Comparison of ENCODE assay signal across 8 cellular contexts in genomic region chr14:69726761-69727511, GRCh38. TPM values are rescaled to one million over a fixed set of nuclear protein-coding genes. Genes with fewer than 3 reads are reported as not detected.
A peak's percentile ranks its signal among the peaks of the same experiment; 100 is the strongest.
DNase-seq lines count a peak whose midpoint lies in the region; ATAC-seq, FAIRE-seq and TF ChIP-seq lines count a peak whose summit lies in the region.

No MANE protein-coding gene starts in this region.

- peak; percentile 90 to 94 (median 92) for ATAC-seq in T-cell (replicated peaks in 1 of 4)

- POLR2A ChIA-PET in T-cell (lab: Charles Lee): interaction anchor here (0.6 to 1.5 kb wide), 3 partner anchors 47 to 142 kb away, joined by 3 to 4 read pairs (median 3); no protein-coding TSS in a partner anchor

- H3K4me1 Mint-ChIP-seq in T-cell: peaks cover 12 to 30% (median 22%) of the 10 kb centered on the region in 3 donors

- peak overlapping the region; percentile 65 for H3K4me2 ChIP-seq in MM.1S (ENCODE audit: low read depth, low read length)

- peak overlapping the region; percentile 54 to 73 (median 67) for H3K4me3 Mint-ChIP-seq in T-cell

- peak overlapping the region; percentile 59 for H3K9ac ChIP-seq in ES-I3 (ENCODE audit: low read depth, low read length)
- H3K9ac ChIP-seq in MM.1S (ENCODE audit: low read length): peak overlapping the region; percentile 49; the same call in 1 of the 2 replicates

- H3K27me3 ChIP-seq in MM.1S (replicated peaks; ENCODE audit: insufficient read depth, low read length) (no peaks in the 10 kb centered on the region), left ventricle myocardium inferior (ENCODE audit: low read depth) (no peaks in the 10 kb centered on the region), prostate gland (replicated peaks; ENCODE audit: insufficient read depth) (no peaks in the 10 kb centered on the region)

- intact Hi-C loops in left ventricle myocardium inferior (cut with micrococcal nuclease) (loop anchor here (5.0 kb wide), 2 partner anchors 125 to 140 kb away; no protein-coding TSS in a partner anchor), prostate gland (cut with DNase I) (loop anchor here (2.0 to 5.0 kb wide), 2 partner anchors 125 to 142 kb away; no protein-coding TSS in a partner anchor)

- whole genome bisulfite sequencing in prostate gland: 6% methylated on average over 37 of the region's 51 CpGs
- WGBS in urinary bladder: 9% methylated on average over 51 of the region's 51 CpGs

- DNase-seq in H54 (ENCODE audit: insufficient read length, low spot score) (peak; percentile 67), MM.1S (peak; percentile 41), T-cell (peak; percentile 44 to 86 (median 76)), amniotic epithelial cell (ENCODE audit: low read depth) (peak; percentile 50), left ventricle myocardium inferior (peak; percentile 85), prostate gland (ENCODE audit: low spot score) (peak; percentile 63)

- peak overlapping the region; percentile 56 to 70 for H3K27ac Mint-ChIP-seq in T-cell

- H3K4me1 ChIP-seq in ES-I3 (ENCODE audit: insufficient read depth, low read length) (no peaks in the 10 kb centered on the region), MM.1S (ENCODE audit: low read length) (no peaks in the 10 kb centered on the region), left ventricle myocardium inferior (peaks cover 27% of the 10 kb centered on the region), prostate gland (replicated peaks) (no peaks in the 10 kb centered on the region), urinary bladder (ENCODE audit: insufficient read depth) (no peaks in the 10 kb centered on the region)

- FAIRE-seq in H54 (lab: Jason Lieb, UNC): no peak

- H3K4me3 ChIP-seq in MM.1S (ENCODE audit: low read length) (peak overlapping the region; percentile 57), left ventricle myocardium inferior (peak overlapping the region; percentile 62), prostate gland (peak overlapping the region; percentile 20 to 34), urinary bladder (ENCODE audit: low read depth, low read length) (peak overlapping the region; percentile 24)

- H2AFZ ChIP-seq in MM.1S (ENCODE audit: low read length): peak overlapping the region; percentile 70

- H3K27me3 Mint-ChIP-seq in T-cell: peaks cover 0 to 4% of the 10 kb centered on the region in 2 donors

- CTCF ChIA-PET in T-cell (lab: Charles Lee): interaction anchor here (0.6 to 2.7 kb wide), 8 partner anchors 19 to 142 kb away, joined by 3 to 12 read pairs (median 4); no protein-coding TSS in a partner anchor

- TF ChIP-seq CTCF in MM.1S (IDR thresholded peaks at IDR 0.05; ENCODE audit: low read length) (peak; percentile 77), left ventricle myocardium inferior (IDR thresholded peaks at IDR 0.05; ENCODE audit: borderline replicate concordance) (peak; percentile 99), prostate gland (IDR thresholded peaks at IDR 0.05) (peak; percentile 95 to 97 (median 96))

- H3K36me3 Mint-ChIP-seq in T-cell: no peaks in the 10 kb centered on the region

- no peaks in the 10 kb centered on the region for H3K79me2 ChIP-seq in MM.1S (ENCODE audit: low read length)

- H3K27ac ChIP-seq in MM.1S (ENCODE audit: low read length): no peak overlapping the region
- peak overlapping the region; percentile 76 for H3K27ac ChIP-seq in left ventricle myocardium inferior (replicated peaks)
- H3K27ac ChIP-seq in prostate gland: peak overlapping the region; percentile 20 to 53
- no peak overlapping the region for H3K27ac ChIP-seq in urinary bladder (ENCODE audit: low read depth)

- no peaks in the 10 kb centered on the region for H4K20me1 ChIP-seq in MM.1S (ENCODE audit: insufficient read depth, low read length)

- no peaks in the 10 kb centered on the region for H3K9me2 ChIP-seq in MM.1S (replicated peaks; ENCODE audit: insufficient read depth, low read length)

- no peaks in the 10 kb centered on the region for H3K36me3 ChIP-seq in ES-I3 (ENCODE audit: insufficient read depth, low read length)
- H3K36me3 ChIP-seq in MM.1S (replicated peaks; ENCODE audit: insufficient read depth, low read length): no peaks in the 10 kb centered on the region
- H3K36me3 ChIP-seq in left ventricle myocardium inferior: no peaks in the 10 kb centered on the region
- H3K36me3 ChIP-seq in prostate gland: no peaks in the 10 kb centered on the region
- no peaks in the 10 kb centered on the region for H3K36me3 ChIP-seq in urinary bladder (ENCODE audit: insufficient read depth)

- H3K9me3 ChIP-seq in ES-I3 (ENCODE audit: control insufficient read depth, insufficient read depth, low read length): no peaks in the 10 kb centered on the region
- no peaks in the 10 kb centered on the region for H3K9me3 ChIP-seq in MM.1S (replicated peaks; ENCODE audit: insufficient read depth, low read length)
- H3K9me3 ChIP-seq in left ventricle myocardium inferior (replicated peaks): no peaks in the 10 kb centered on the region
- H3K9me3 ChIP-seq in prostate gland: no peaks in the 10 kb centered on the region

- no peak for TF ChIP-seq POLR2A in H54 (IDR thresholded peaks at IDR 0.05; ENCODE audit: low read depth, low read length)
- no peak for TF ChIP-seq POLR2A in prostate gland (IDR thresholded peaks at IDR 0.05)

- H3F3A ChIP-seq in MM.1S (ENCODE audit: insufficient read depth, low read length): no peaks in the 10 kb centered on the region

- H3K9me3 Mint-ChIP-seq in T-cell: no peaks in the 10 kb centered on the region

RNA-seq across cellular contexts. Expression of gene SRSF5, which starts 40.0 kb away (rescaled TPM):
- total RNA-seq in T-cell (1,000 to 10,000 TPM in 2 of 5 donors, 100 to 1,000 TPM in 3; 788 to 1,543 (median 848) TPM), left ventricle myocardium inferior (167 TPM), prostate gland (100 to 1,000 TPM; 206 to 338 TPM), urinary bladder (180 TPM)
- 450 TPM for polyA plus RNA-seq in urinary bladder

Comparison
In these comparisons a context has a peak if more than half of its experiments do, and no peak if none do; other contexts are left out.
1. H3K27ac ChIP-seq: peak in left ventricle myocardium inferior (single experiment) and prostate gland (2 of 2); none in MM.1S (single experiment) and urinary bladder (single experiment).
2. Peak in every context shown above with its lines, with median percentiles within 50 percentile points of each other: DNase-seq, H3K4me3 ChIP-seq and CTCF ChIP-seq.